8 cellular contexts compared by ENCODE assay signal in the genomic region with DNA sequence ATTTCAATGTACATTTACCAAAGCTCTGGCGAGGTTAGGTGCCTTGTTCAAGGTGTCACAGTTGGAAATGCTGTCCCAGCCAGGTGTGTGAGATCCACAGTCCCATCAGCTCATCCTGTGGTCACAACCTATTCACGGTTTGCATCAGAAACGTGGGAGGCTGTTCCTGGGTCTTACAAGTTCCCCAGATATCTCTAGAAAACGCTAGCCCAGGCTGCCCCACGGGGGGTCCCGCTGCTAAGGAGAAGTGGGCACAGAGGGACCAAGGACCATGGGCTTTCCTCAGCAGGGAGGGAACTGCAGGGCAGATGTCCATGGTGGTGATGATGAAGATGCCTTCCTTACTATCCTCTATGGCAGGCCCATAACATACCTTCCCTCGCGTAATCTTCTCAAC. TPM values are rescaled to one million over a fixed set of nuclear protein-coding genes. Genes with fewer than 3 reads are reported as not detected.
A peak's percentile ranks its signal among the peaks of the same experiment; 100 is the strongest.
DNase-seq lines count a peak whose midpoint lies in the region; ATAC-seq, FAIRE-seq and TF ChIP-seq lines count a peak whose summit lies in the region.

No MANE protein-coding gene starts in this region.

- peaks cover 9% of the 10 kb centered on the region for H3K79me2 ChIP-seq in ACC112 (ENCODE audit: control insufficient read depth, insufficient read depth, low read length, unreplicated experiment)

- TF ChIP-seq CTCF in RWPE1 (conservative IDR thresholded peaks at IDR 0.05; ENCODE audit: low read depth) (no peak), epithelial cell of esophagus (IDR thresholded peaks at IDR 0.05; ENCODE audit: insufficient read depth, low read depth, low read length, missing control alignments) (no peak), omental fat pad (IDR thresholded peaks at IDR 0.05) (no peak)

- H3K27ac ChIP-seq in ACC112 (ENCODE audit: low read depth, low read length) (no peak overlapping the region), RWPE1 (peak overlapping the region; percentile 89)

- no peak for DNase-seq in RWPE1 (ENCODE audit: low spot score)
- peak; percentile 6 for DNase-seq in epithelial cell of esophagus (ENCODE audit: low read depth)
- no peak for DNase-seq in omental fat pad (ENCODE audit: low spot score)
- no peak for DNase-seq in NCI-H2171 (lab: John Stamatoyannopoulos, UW)
- DNase-seq in urothelium cell line (ENCODE audit: low spot score), result no peak

- peaks cover 15% of the 10 kb centered on the region for H3K4me1 ChIP-seq in ACC112 (ENCODE audit: control insufficient read depth, insufficient read depth, low read length, unreplicated experiment)

- CTCF ChIA-PET in RWPE1 (lab: Yijun Ruan, JAX), result interaction anchor here (1.5 kb wide), 1 partner anchor 24 kb away, joined by 3 read pairs; no protein-coding TSS in a partner anchor

- FAIRE-seq in urothelium cell line (lab: Jason Lieb, UNC), result no peak

- H3K4me3 ChIP-seq in ACC112 (ENCODE audit: low read depth, low read length), result peak overlapping the region; percentile 91
- H3K4me3 ChIP-seq in epithelial cell of esophagus (ENCODE audit: low read length), result peak overlapping the region; percentile 75

- ATAC-seq in GM18870 (IDR thresholded peaks at IDR 0.05; ENCODE audit: unreplicated experiment) (peak; percentile 4), omental fat pad (ENCODE audit: low FRiP score) (peak; percentile 6), HG02981 (IDR thresholded peaks at IDR 0.05; ENCODE audit: unreplicated experiment) (no peak)

- H2AFZ ChIP-seq in ACC112 (ENCODE audit: low read length, unreplicated experiment), result peak overlapping the region; percentile 88

- H3K36me3 ChIP-seq in ACC112 (ENCODE audit: insufficient read depth, low read length), result no peaks in the 10 kb centered on the region

- H3K27me3 ChIP-seq in ACC112 (ENCODE audit: insufficient read depth, low read length), result no peaks in the 10 kb centered on the region

- POLR2A ChIA-PET in RWPE1 (lab: Yijun Ruan, JAX; ENCODE audit: low non-redundant PET), result no interaction called here

RNA-seq across cellular contexts. Expression of gene FECH, which starts 0.7 kb away (rescaled TPM):
- 10 to 100 TPM; 22.3 to 53.0 (median 31.7) TPM for total RNA-seq in omental fat pad

RNA-seq across cellular contexts. Expression of gene NARS1, which starts 35.8 kb away (rescaled TPM):
- 100 to 1,000 TPM in 3 of 4 donors, 10 to 100 TPM in 1; 88.9 to 122 (median 112) TPM for total RNA-seq in omental fat pad
